ENCODE assay signal across 1 cellular context in the genomic region with DNA sequence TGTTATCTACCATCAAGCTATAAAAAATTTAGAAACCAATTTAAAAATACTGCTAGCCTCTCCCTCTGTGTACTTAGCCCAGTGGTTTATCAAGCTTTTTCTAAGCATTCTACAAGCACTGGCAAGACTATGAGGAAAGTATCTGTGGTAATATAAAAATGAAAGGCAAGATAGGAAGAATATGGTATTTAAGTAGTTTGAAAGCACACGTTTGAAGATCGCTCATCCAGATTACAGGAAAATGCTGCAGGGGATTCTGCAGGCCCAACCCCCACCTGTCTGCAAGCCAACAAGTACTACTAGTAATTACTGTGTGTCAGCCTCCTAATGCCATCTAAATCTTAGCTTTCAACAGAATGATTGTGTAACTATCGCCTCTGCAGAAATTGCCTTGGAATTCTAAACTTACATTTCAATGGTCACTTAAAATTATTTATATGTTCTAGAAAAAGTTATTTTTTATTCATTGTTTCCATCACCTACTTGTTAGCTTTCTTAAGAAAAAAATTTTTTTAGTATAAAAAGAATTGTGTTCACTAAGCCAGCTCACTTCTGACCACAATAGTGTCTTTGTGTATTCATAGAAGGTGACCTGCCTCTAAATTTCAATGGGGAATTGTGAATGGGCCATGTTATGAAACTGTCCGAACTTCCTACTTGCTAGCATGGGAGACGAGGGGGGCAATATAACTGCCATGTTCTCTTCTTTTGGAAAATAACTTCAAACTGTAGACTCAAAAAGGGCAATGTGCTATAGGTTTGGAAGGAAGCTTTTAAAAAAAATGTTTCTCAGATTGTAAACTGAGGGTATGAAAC.
A peak's percentile ranks its signal among the peaks of the same experiment; 100 is the strongest.
TF ChIP-seq lines count a peak whose summit lies in the region.

No MANE protein-coding gene starts in this region.

TF ChIP-seq in HepG2, 621 proteins besides CTCF, POLR2A, EP300 and RAD21 (continues in another document):
- TF ChIP-seq ZBTB21 (CRISPR knock-in tag; IDR thresholded peaks at IDR 0.05) (no peak), FOXA3 (CRISPR knock-in tag; IDR thresholded peaks at IDR 0.05) (no peak), ZNF549 (CRISPR knock-in tag; IDR thresholded peaks at IDR 0.05) (no peak), SRF (IDR thresholded peaks at IDR 0.05; ENCODE audit: low read depth, low read length) (no peak), SNAPC2 (CRISPR knock-in tag; IDR thresholded peaks at IDR 0.05) (no peak), POLR2G (IDR thresholded peaks at IDR 0.05; ENCODE audit: low read depth, low read length) (peak; percentile 76), TCF7 (IDR thresholded peaks at IDR 0.05; ENCODE audit: low read depth) (peak; percentile 5; the same call in 1 of the 2 replicates), ARID2 (CRISPR knock-in tag; IDR thresholded peaks at IDR 0.05; ENCODE audit: borderline replicate concordance) (no peak), ATF7-NPFF (CRISPR knock-in tag; IDR thresholded peaks at IDR 0.05; ENCODE audit: low read depth) (no peak), SSRP1 (CRISPR knock-in tag; IDR thresholded peaks at IDR 0.05) (peak; percentile 69; the same call in 1 of the 2 replicates), POLR2AphosphoS2 (IDR thresholded peaks at IDR 0.05; ENCODE audit: low read depth, low read length) (peak; percentile 82; the same call in 1 of the 2 replicates), ZNF251 (CRISPR knock-in tag; IDR thresholded peaks at IDR 0.05) (no peak), CEBPB (IDR thresholded peaks at IDR 0.05; ENCODE audit: borderline replicate concordance, low read depth, low read length) (peak; percentile 44), SMAD9 (CRISPR knock-in tag; IDR thresholded peaks at IDR 0.05) (no peak), ZNF124 (CRISPR knock-in tag; IDR thresholded peaks at IDR 0.05) (no peak), ASH2L (IDR thresholded peaks at IDR 0.05; ENCODE audit: insufficient read length, low read depth, low read length) (peak; percentile 23), SRSF9 (IDR thresholded peaks at IDR 0.05; ENCODE audit: borderline replicate concordance, insufficient read depth, low read depth, low read length, poor library complexity, severe bottlenecking) (no peak), SOX13 (IDR thresholded peaks at IDR 0.05) (no peak), SOX13 (CRISPR knock-in tag; conservative IDR thresholded peaks at IDR 0.05 in 1 of 2, IDR thresholded peaks at IDR 0.05 in 1 of 2) (peak in 1 of 2 experiments; percentile 61; a peak in 2 of 4 replicates), EEA1 (CRISPR knock-in tag; IDR thresholded peaks at IDR 0.05; ENCODE audit: borderline replicate concordance) (no peak), MBD4 (IDR thresholded peaks at IDR 0.05; ENCODE audit: borderline replicate concordance, low read length) (no peak), SRSF4 (IDR thresholded peaks at IDR 0.05; ENCODE audit: low read depth, low read length, poor library complexity, severe bottlenecking) (peak; percentile 83), PCBP2 (optimal IDR thresholded peaks at IDR 0.05; ENCODE audit: low read depth, low read length, poor library complexity, severe bottlenecking) (no peak), CEBPG (CRISPR knock-in tag; IDR thresholded peaks at IDR 0.05) (peak; percentile 39; the same call in 1 of the 2 replicates), NCOA2 (CRISPR knock-in tag; IDR thresholded peaks at IDR 0.05) (peak; percentile 58), ZFP36L2 (CRISPR knock-in tag; IDR thresholded peaks at IDR 0.05) (no peak), ZNF878 (CRISPR knock-in tag; IDR thresholded peaks at IDR 0.05) (0 out of 2 replicates have a peak, but pooled peaks have one; percentile 26), XRCC5 (optimal IDR thresholded peaks at IDR 0.05; ENCODE audit: low read length) (no peak), SAP130 (CRISPR knock-in tag; IDR thresholded peaks at IDR 0.05; ENCODE audit: low read depth) (peak; percentile 26; the same call in 1 of the 2 replicates), ZNF619 (CRISPR knock-in tag; IDR thresholded peaks at IDR 0.05) (no peak), KLF12 (CRISPR knock-in tag; IDR thresholded peaks at IDR 0.05; ENCODE audit: borderline replicate concordance) (no peak)
- TF ChIP-seq, protein P1, sequence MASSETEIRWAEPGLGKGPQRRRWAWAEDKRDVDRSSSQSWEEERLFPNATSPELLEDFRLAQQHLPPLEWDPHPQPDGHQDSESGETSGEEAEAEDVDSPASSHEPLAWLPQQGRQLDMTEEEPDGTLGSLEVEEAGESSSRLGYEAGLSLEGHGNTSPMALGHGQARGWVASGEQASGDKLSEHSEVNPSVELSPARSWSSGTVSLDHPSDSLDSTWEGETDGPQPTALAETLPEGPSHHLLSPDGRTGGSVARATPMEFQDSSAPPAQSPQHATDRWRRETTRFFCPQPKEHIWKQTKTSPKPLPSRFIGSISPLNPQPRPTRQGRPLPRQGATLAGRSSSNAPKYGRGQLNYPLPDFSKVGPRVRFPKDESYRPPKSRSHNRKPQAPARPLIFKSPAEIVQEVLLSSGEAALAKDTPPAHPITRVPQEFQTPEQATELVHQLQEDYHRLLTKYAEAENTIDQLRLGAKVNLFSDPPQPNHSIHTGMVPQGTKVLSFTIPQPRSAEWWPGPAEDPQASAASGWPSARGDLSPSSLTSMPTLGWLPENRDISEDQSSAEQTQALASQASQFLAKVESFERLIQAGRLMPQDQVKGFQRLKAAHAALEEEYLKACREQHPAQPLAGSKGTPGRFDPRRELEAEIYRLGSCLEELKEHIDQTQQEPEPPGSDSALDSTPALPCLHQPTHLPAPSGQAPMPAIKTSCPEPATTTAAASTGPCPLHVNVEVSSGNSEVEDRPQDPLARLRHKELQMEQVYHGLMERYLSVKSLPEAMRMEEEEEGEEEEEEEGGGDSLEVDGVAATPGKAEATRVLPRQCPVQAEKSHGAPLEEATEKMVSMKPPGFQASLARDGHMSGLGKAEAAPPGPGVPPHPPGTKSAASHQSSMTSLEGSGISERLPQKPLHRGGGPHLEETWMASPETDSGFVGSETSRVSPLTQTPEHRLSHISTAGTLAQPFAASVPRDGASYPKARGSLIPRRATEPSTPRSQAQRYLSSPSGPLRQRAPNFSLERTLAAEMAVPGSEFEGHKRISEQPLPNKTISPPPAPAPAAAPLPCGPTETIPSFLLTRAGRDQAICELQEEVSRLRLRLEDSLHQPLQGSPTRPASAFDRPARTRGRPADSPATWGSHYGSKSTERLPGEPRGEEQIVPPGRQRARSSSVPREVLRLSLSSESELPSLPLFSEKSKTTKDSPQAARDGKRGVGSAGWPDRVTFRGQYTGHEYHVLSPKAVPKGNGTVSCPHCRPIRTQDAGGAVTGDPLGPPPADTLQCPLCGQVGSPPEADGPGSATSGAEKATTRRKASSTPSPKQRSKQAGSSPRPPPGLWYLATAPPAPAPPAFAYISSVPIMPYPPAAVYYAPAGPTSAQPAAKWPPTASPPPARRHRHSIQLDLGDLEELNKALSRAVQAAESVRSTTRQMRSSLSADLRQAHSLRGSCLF (CRISPR knock-in tag; IDR thresholded peaks at IDR 0.05; ENCODE audit: borderline replicate concordance), result no peak
- TF ChIP-seq, protein P2, sequence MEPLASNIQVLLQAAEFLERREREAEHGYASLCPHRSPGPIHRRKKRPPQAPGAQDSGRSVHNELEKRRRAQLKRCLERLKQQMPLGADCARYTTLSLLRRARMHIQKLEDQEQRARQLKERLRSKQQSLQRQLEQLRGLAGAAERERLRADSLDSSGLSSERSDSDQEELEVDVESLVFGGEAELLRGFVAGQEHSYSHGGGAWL (CRISPR knock-in tag; IDR thresholded peaks at IDR 0.05), result no peak
- TF ChIP-seq, protein P3, sequence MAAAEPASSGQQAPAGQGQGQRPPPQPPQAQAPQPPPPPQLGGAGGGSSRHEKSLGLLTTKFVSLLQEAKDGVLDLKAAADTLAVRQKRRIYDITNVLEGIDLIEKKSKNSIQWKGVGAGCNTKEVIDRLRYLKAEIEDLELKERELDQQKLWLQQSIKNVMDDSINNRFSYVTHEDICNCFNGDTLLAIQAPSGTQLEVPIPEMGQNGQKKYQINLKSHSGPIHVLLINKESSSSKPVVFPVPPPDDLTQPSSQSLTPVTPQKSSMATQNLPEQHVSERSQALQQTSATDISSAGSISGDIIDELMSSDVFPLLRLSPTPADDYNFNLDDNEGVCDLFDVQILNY (CRISPR knock-in tag; conservative IDR thresholded peaks at IDR 0.05), result no peak
- TF ChIP-seq, protein P4, sequence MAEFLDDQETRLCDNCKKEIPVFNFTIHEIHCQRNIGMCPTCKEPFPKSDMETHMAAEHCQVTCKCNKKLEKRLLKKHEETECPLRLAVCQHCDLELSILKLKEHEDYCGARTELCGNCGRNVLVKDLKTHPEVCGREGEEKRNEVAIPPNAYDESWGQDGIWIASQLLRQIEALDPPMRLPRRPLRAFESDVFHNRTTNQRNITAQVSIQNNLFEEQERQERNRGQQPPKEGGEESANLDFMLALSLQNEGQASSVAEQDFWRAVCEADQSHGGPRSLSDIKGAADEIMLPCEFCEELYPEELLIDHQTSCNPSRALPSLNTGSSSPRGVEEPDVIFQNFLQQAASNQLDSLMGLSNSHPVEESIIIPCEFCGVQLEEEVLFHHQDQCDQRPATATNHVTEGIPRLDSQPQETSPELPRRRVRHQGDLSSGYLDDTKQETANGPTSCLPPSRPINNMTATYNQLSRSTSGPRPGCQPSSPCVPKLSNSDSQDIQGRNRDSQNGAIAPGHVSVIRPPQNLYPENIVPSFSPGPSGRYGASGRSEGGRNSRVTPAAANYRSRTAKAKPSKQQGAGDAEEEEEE (CRISPR knock-in tag; IDR thresholded peaks at IDR 0.05; ENCODE audit: borderline replicate concordance), result no peak
- TF ChIP-seq, protein P5, sequence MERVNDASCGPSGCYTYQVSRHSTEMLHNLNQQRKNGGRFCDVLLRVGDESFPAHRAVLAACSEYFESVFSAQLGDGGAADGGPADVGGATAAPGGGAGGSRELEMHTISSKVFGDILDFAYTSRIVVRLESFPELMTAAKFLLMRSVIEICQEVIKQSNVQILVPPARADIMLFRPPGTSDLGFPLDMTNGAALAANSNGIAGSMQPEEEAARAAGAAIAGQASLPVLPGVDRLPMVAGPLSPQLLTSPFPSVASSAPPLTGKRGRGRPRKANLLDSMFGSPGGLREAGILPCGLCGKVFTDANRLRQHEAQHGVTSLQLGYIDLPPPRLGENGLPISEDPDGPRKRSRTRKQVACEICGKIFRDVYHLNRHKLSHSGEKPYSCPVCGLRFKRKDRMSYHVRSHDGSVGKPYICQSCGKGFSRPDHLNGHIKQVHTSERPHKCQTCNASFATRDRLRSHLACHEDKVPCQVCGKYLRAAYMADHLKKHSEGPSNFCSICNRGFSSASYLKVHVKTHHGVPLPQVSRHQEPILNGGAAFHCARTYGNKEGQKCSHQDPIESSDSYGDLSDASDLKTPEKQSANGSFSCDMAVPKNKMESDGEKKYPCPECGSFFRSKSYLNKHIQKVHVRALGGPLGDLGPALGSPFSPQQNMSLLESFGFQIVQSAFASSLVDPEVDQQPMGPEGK (CRISPR knock-in tag; IDR thresholded peaks at IDR 0.05), result peak; percentile 62
- TF ChIP-seq, protein P6, sequence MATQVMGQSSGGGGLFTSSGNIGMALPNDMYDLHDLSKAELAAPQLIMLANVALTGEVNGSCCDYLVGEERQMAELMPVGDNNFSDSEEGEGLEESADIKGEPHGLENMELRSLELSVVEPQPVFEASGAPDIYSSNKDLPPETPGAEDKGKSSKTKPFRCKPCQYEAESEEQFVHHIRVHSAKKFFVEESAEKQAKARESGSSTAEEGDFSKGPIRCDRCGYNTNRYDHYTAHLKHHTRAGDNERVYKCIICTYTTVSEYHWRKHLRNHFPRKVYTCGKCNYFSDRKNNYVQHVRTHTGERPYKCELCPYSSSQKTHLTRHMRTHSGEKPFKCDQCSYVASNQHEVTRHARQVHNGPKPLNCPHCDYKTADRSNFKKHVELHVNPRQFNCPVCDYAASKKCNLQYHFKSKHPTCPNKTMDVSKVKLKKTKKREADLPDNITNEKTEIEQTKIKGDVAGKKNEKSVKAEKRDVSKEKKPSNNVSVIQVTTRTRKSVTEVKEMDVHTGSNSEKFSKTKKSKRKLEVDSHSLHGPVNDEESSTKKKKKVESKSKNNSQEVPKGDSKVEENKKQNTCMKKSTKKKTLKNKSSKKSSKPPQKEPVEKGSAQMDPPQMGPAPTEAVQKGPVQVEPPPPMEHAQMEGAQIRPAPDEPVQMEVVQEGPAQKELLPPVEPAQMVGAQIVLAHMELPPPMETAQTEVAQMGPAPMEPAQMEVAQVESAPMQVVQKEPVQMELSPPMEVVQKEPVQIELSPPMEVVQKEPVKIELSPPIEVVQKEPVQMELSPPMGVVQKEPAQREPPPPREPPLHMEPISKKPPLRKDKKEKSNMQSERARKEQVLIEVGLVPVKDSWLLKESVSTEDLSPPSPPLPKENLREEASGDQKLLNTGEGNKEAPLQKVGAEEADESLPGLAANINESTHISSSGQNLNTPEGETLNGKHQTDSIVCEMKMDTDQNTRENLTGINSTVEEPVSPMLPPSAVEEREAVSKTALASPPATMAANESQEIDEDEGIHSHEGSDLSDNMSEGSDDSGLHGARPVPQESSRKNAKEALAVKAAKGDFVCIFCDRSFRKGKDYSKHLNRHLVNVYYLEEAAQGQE (IDR thresholded peaks at IDR 0.05; ENCODE audit: borderline replicate concordance in 1 of 2, low read depth in 1 of 2, low read length in 2 of 2), result peak in 1 of 2 experiments; percentile 25; a peak in 1 of 4 replicates
- TF ChIP-seq, protein P7, sequence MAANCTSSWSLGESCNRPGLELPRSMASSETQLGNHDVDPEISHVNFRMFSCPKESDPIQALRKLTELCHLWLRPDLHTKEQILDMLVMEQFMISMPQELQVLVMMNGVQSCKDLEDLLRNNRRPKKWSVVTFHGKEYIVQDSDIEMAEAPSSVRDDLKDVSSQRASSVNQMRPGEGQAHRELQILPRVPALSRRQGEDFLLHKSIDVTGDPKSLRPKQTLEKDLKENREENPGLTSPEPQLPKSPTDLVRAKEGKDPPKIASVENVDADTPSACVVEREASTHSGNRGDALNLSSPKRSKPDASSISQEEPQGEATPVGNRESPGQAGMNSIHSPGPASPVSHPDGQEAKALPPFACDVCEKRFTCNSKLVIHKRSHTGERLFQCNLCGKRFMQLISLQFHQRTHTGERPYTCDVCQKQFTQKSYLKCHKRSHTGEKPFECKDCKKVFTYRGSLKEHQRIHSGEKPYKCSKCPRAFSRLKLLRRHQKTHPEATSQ (CRISPR knock-in tag; IDR thresholded peaks at IDR 0.05; ENCODE audit: borderline replicate concordance), result no peak
- TF ChIP-seq, protein P8, sequence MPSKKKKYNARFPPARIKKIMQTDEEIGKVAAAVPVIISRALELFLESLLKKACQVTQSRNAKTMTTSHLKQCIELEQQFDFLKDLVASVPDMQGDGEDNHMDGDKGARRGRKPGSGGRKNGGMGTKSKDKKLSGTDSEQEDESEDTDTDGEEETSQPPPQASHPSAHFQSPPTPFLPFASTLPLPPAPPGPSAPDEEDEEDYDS (CRISPR knock-in tag; IDR thresholded peaks at IDR 0.05), result peak; percentile 23; the same call in 1 of the 2 replicates
